In genomic region chr15:43493687-43494472, GRCh38 we compare ENCODE assay signal across 7 cellular contexts. TPM values are rescaled to one million over a fixed set of nuclear protein-coding genes. Genes with fewer than 3 reads are reported as not detected.
DNase-seq lines count a peak whose midpoint lies in the region; ATAC-seq and TF ChIP-seq lines count a peak whose summit lies in the region.

No MANE protein-coding gene starts in this region.

- ATAC-seq in T-cell (replicated peaks in 1 of 4) (no peak), GM18909 (IDR thresholded peaks at IDR 0.05; ENCODE audit: poor library complexity, unreplicated experiment) (no peak)

- DNase-seq in T-cell = no peak
- no peak for DNase-seq in foreskin fibroblast
- no peak for DNase-seq in iPS-NIHi11 (ENCODE audit: low spot score)
- DNase-seq in NCI-H524 treated with DMSO at 0.1 percent for 48 hours (lab: John Stamatoyannopoulos, UW) = no peak

- POLR2A ChIA-PET in HEK293 (lab: Yijun Ruan, JAX) = interaction anchor here (0.6 to 1.9 kb wide), 3 partner anchors 17 to 791 kb away, joined by 3 to 17 read pairs (median 4); partner anchors contain the start of gene ELL3
- POLR2A ChIA-PET in T-cell (lab: Charles Lee) = interaction anchor here (0.6 to 2.4 kb wide), 4 partner anchors 16 to 17 kb away, joined by 3 to 16 read pairs (median 6); no protein-coding TSS in a partner anchor

- H3K27ac Mint-ChIP-seq in T-cell = peak overlapping the region; percentile 84 to 94

- H3K4me3 ChIP-seq in HEK293 (ENCODE audit: low read depth, low read length) = peak overlapping the region; percentile 88; the same call in 1 of the 2 replicates
- peak overlapping the region; percentile 85 to 89 for H3K4me3 ChIP-seq in foreskin fibroblast (ENCODE audit: low read depth in 1 of 2, low read length in 2 of 2)
- H3K4me3 ChIP-seq in skeletal muscle tissue (ENCODE audit: low read length in 3 of 3) = peak overlapping the region; percentile 95 to 97 (median 96)

- no peaks in the 10 kb centered on the region for H3K27me3 ChIP-seq in skeletal muscle tissue (ENCODE audit: control insufficient read depth in 3 of 3, insufficient read depth in 3 of 3, low read length in 3 of 3)

- peak overlapping the region; percentile 88 to 96 (median 95) for H3K4me3 Mint-ChIP-seq in T-cell

- no peaks in the 10 kb centered on the region for H3K9me3 ChIP-seq in HEK293 (ENCODE audit: control insufficient read depth, insufficient read depth, low read depth, low read length)
- no peaks in the 10 kb centered on the region for H3K9me3 ChIP-seq in skeletal muscle tissue (ENCODE audit: control insufficient read depth in 3 of 3, low read length in 3 of 3)

- H3K36me3 Mint-ChIP-seq in T-cell = peaks cover 18% of the 10 kb centered on the region

- TF ChIP-seq CTCF in HEK293 (tag by site-specific recombination; IDR thresholded peaks at IDR 0.05) (no peak), foreskin fibroblast (IDR thresholded peaks at IDR 0.05; ENCODE audit: low read depth, low read length) (no peak)

- peak overlapping the region; percentile 7; the same call in 1 of the 2 replicates for H3K27ac ChIP-seq in HEK293 (ENCODE audit: extremely low read depth, low read depth, low read length)
- peak overlapping the region; percentile 61 for H3K27ac ChIP-seq in skeletal muscle tissue (ENCODE audit: low read depth, low read length)

- H3K27me3 Mint-ChIP-seq in T-cell = no peaks in the 10 kb centered on the region

- H3K9ac ChIP-seq in skeletal muscle tissue (ENCODE audit: low read depth in 1 of 3, low read length in 3 of 3) = peak overlapping the region; percentile 63 to 84 (median 80)

- CTCF ChIA-PET in HEK293 (lab: Yijun Ruan, JAX) = interaction anchor here (0.6 to 1.8 kb wide), 3 partner anchors 17 to 56 kb away, joined by 4 to 7 read pairs (median 6); no protein-coding TSS in a partner anchor
- CTCF ChIA-PET in T-cell (lab: Charles Lee) = interaction anchor here (0.6 to 2.6 kb wide), 6 partner anchors 9 to 122 kb away, joined by 3 to 21 read pairs (median 6); no protein-coding TSS in a partner anchor

- H3K4me1 ChIP-seq in HEK293 (ENCODE audit: control insufficient read depth, insufficient read depth, low read length) (peaks cover 10% of the 10 kb centered on the region), skeletal muscle tissue (ENCODE audit: control insufficient read depth in 3 of 3, insufficient read depth in 3 of 3, low read length in 3 of 3) (peaks cover 8 to 19% (median 12%) of the 10 kb centered on the region in 3 donors)

- H3K36me3 ChIP-seq in HEK293 (ENCODE audit: control insufficient read depth in 2 of 2, insufficient read depth in 1 of 2, low read length in 2 of 2) (peaks cover 8 to 23% of the 10 kb centered on the region in 2 experiments), skeletal muscle tissue (ENCODE audit: control insufficient read depth in 3 of 3, insufficient read depth in 3 of 3, low read length in 3 of 3) (peaks cover 3 to 21% (median 4%) of the 10 kb centered on the region in 3 donors)

- H3K9me3 Mint-ChIP-seq in T-cell = no peaks in the 10 kb centered on the region

- peaks cover 19 to 33% (median 33%) of the 10 kb centered on the region in 3 donors for H3K4me1 Mint-ChIP-seq in T-cell

TF ChIP-seq in HEK293, 187 proteins besides CTCF, POLR2A, EP300 and RAD21 (continues in another document):
- TF ChIP-seq ZNF549 (tag by site-specific recombination; IDR thresholded peaks at IDR 0.05) = no peak
- TF ChIP-seq ZNF404 (tag by site-specific recombination; IDR thresholded peaks at IDR 0.05) = no peak
- TF ChIP-seq ZBTB20 (tag by site-specific recombination; IDR thresholded peaks at IDR 0.05) = 0 out of 2 replicates have a peak, but pooled peaks have one; percentile 30
- no peak for TF ChIP-seq ZSCAN30 (tag by site-specific recombination; IDR thresholded peaks at IDR 0.05)
- TF ChIP-seq IKZF3 (tag by site-specific recombination; IDR thresholded peaks at IDR 0.05) = peak; percentile 32; the same call in 1 of the 2 replicates
- no peak for TF ChIP-seq BCL11B (tag by site-specific recombination; IDR thresholded peaks at IDR 0.05; ENCODE audit: low read depth)
- no peak for TF ChIP-seq ZNF423 (tag by site-specific recombination; IDR thresholded peaks at IDR 0.05)
- 0 out of 2 replicates have a peak, but pooled peaks have one; percentile 29 for TF ChIP-seq PRDM6 (tag by site-specific recombination; IDR thresholded peaks at IDR 0.05)
- no peak for TF ChIP-seq ZNF544 (tag by site-specific recombination; IDR thresholded peaks at IDR 0.05)
- no peak for TF ChIP-seq ZFP3 (tag by site-specific recombination; IDR thresholded peaks at IDR 0.05; ENCODE audit: low read depth)
- peak; percentile 59; the same call in 1 of the 2 replicates for TF ChIP-seq ZBTB8A (tag by site-specific recombination; IDR thresholded peaks at IDR 0.05)
- no peak for TF ChIP-seq ZNF133 (tag by site-specific recombination; IDR thresholded peaks at IDR 0.05)
- TF ChIP-seq PRDM4 (tag by site-specific recombination; IDR thresholded peaks at IDR 0.05) = no peak
- no peak for TF ChIP-seq ZNF560 (tag by site-specific recombination; IDR thresholded peaks at IDR 0.05; ENCODE audit: borderline replicate concordance)
- TF ChIP-seq ZFP37 (tag by site-specific recombination; IDR thresholded peaks at IDR 0.05) = no peak
- no peak for TF ChIP-seq ZNF701 (tag by site-specific recombination; IDR thresholded peaks at IDR 0.05)
- no peak for TF ChIP-seq ZNF558 (tag by site-specific recombination; IDR thresholded peaks at IDR 0.05)
- no peak for TF ChIP-seq ZNF530 (tag by site-specific recombination; IDR thresholded peaks at IDR 0.05; ENCODE audit: low read depth)
- TF ChIP-seq HIC1 (tag by site-specific recombination; IDR thresholded peaks at IDR 0.05) = no peak
- TF ChIP-seq ZNF350 (tag by site-specific recombination; IDR thresholded peaks at IDR 0.05) = no peak
- no peak for TF ChIP-seq ZNF10 (tag by site-specific recombination; IDR thresholded peaks at IDR 0.05)
- no peak for TF ChIP-seq ZNF174 (tag by site-specific recombination; IDR thresholded peaks at IDR 0.05)
- TF ChIP-seq ZNF596 (tag by site-specific recombination; IDR thresholded peaks at IDR 0.05) = no peak
- no peak for TF ChIP-seq GLIS2 (tag by site-specific recombination; IDR thresholded peaks at IDR 0.05)
- peak; percentile 92 for TF ChIP-seq FEZF1 (tag by site-specific recombination; IDR thresholded peaks at IDR 0.05)
- TF ChIP-seq ZNF169 (tag by site-specific recombination; IDR thresholded peaks at IDR 0.05) = no peak
- TF ChIP-seq ZNF792 (tag by site-specific recombination; IDR thresholded peaks at IDR 0.05) = no peak
- no peak for TF ChIP-seq ZNF660 (tag by site-specific recombination; IDR thresholded peaks at IDR 0.05)
- TF ChIP-seq ZNF354C (tag by site-specific recombination; IDR thresholded peaks at IDR 0.05; ENCODE audit: borderline replicate concordance, low read depth) = no peak
- TF ChIP-seq MZF1 (tag by site-specific recombination; IDR thresholded peaks at IDR 0.05; ENCODE audit: borderline replicate concordance) = no peak

RNA-seq across cellular contexts. Expression of gene TP53BP1, which starts 0.9 kb away (rescaled TPM):
- 10 to 100 TPM; 26.8 to 41.8 (median 35.1) TPM for total RNA-seq in T-cell
- 87.2 TPM for total RNA-seq in skeletal muscle tissue

RNA-seq across cellular contexts. Expression of gene MAP1A, which starts 23.5 kb away (rescaled TPM):
- 1 to 10 TPM; 1.4 to 4.2 (median 2.3) TPM for total RNA-seq in T-cell
- 19.3 TPM for total RNA-seq in skeletal muscle tissue
